Comparison of ENCODE assay signal across 8 cellular contexts in genomic region chr14:92586001-92586947, GRCh38.
A peak's percentile ranks its signal among the peaks of the same experiment; 100 is the strongest.
DNase-seq lines count a peak whose midpoint lies in the region; TF ChIP-seq lines count a peak whose summit lies in the region.

No MANE protein-coding gene starts in this region.

- no peaks in the 10 kb centered on the region for H3K27me3 ChIP-seq in tibial artery

- peaks cover 0 to 3% (median 0%) of the 10 kb centered on the region in 3 donors for H3K36me3 ChIP-seq in tibial artery

- no peak overlapping the region for H3K4me3 Mint-ChIP-seq in IgD-negative memory B cell
- H3K4me3 Mint-ChIP-seq in activated naive CD4-positive, alpha-beta T cell treated with anti-CD3 and anti-CD28 coated beads, Interleukin-2, amount 50 U/mL, for 24 hours: peak overlapping the region; percentile 81

- peaks cover 5% of the 10 kb centered on the region for H3K36me3 Mint-ChIP-seq in IgD-negative memory B cell
- H3K36me3 Mint-ChIP-seq in activated naive CD4-positive, alpha-beta T cell treated with anti-CD3 and anti-CD28 coated beads, Interleukin-2, amount 50 U/mL, for 24 hours: peaks cover 9% of the 10 kb centered on the region

- intact Hi-C loops in tibial artery (cut with DNase I; ENCODE audit: low total_unique reads): no loop called here

- H3K4me1 ChIP-seq in tibial artery: peaks cover 0 to 59% (median 45%) of the 10 kb centered on the region in 4 donors

- peak overlapping the region in 2 of 3 donors; percentile 40 to 46 for H3K27ac Mint-ChIP-seq in IgD-negative memory B cell
- H3K27ac Mint-ChIP-seq in activated naive CD4-positive, alpha-beta T cell treated with anti-CD3 and anti-CD28 coated beads, Interleukin-2, amount 50 U/mL, for 24 hours: peak overlapping the region; percentile 98

- peak overlapping the region; percentile 74 to 85 for H3K27ac ChIP-seq in tibial artery

- no peak overlapping the region for H3K4me3 ChIP-seq in GM12864 (ENCODE audit: low read depth, low read length)
- H3K4me3 ChIP-seq in tibial artery: no peak overlapping the region

- POLR2A ChIA-PET in GM10248 (lab: Yijun Ruan, JAX): no interaction called here
- POLR2A ChIA-PET in HEK293T (lab: Yijun Ruan, JAX): no interaction called here

- no peak for TF ChIP-seq CTCF in GM12864 (IDR thresholded peaks at IDR 0.05; ENCODE audit: low read depth, low read length, missing control alignments)
- no peak for TF ChIP-seq CTCF in tibial artery (IDR thresholded peaks at IDR 0.05)
- TF ChIP-seq CTCF in GM10248 (IDR thresholded peaks at IDR 0.05; ENCODE audit: control extremely low read depth, extremely low read depth, low read depth, missing control alignments): no peak

- H3K9me3 Mint-ChIP-seq in IgD-negative memory B cell: no peaks in the 10 kb centered on the region
- H3K9me3 Mint-ChIP-seq in activated naive CD4-positive, alpha-beta T cell treated with anti-CD3 and anti-CD28 coated beads, Interleukin-2, amount 50 U/mL, for 24 hours: peaks cover 13% of the 10 kb centered on the region

- H3K4me1 Mint-ChIP-seq in IgD-negative memory B cell: peaks cover 36 to 49% (median 40%) of the 10 kb centered on the region in 3 donors
- peaks cover 96% of the 10 kb centered on the region for H3K4me1 Mint-ChIP-seq in activated naive CD4-positive, alpha-beta T cell treated with anti-CD3 and anti-CD28 coated beads, Interleukin-2, amount 50 U/mL, for 24 hours

- H3K9me3 ChIP-seq in tibial artery: no peaks in the 10 kb centered on the region

- peaks cover 7% of the 10 kb centered on the region for H3K27me3 Mint-ChIP-seq in IgD-negative memory B cell
- no peaks in the 10 kb centered on the region for H3K27me3 Mint-ChIP-seq in activated naive CD4-positive, alpha-beta T cell treated with anti-CD3 and anti-CD28 coated beads, Interleukin-2, amount 50 U/mL, for 24 hours

- CTCF ChIA-PET in GM10248 (lab: Yijun Ruan, JAX) (interaction anchor here (0.7 to 5.3 kb wide), 16 partner anchors 9 to 198 kb away, joined by 3 to 36 read pairs (median 3); no protein-coding TSS in a partner anchor), HEK293T (lab: Yijun Ruan, JAX) (no interaction called here)

- DNase-seq in GM12864 (ENCODE audit: low read depth): peak; percentile 37
- peak; percentile 39 for DNase-seq in kidney glomerular epithelial cell (lab: John Stamatoyannopoulos, UW)
- DNase-seq in tibial artery: peak; percentile 51 to 76
- DNase-seq in activated effector memory CD4-positive, alpha-beta T cell treated with Interleukin-2 at 50 U/mL for 16 hours: no peak
- DNase-seq in GM10248 (ENCODE audit: extremely low spot score): no peak
- no peak for DNase-seq in HEK293T (ENCODE audit: extremely low spot score)

TF ChIP-seq in HEK293T, 16 proteins besides CTCF, POLR2A, EP300 and RAD21:
- TF ChIP-seq L3MBTL2 (conservative IDR thresholded peaks at IDR 0.05) (no peak), FOXM1 (IDR thresholded peaks at IDR 0.05; ENCODE audit: borderline replicate concordance) (no peak), ARNT (IDR thresholded peaks at IDR 0.05) (no peak), ZNF384 (IDR thresholded peaks at IDR 0.05) (no peak), TARDBP (IDR thresholded peaks at IDR 0.05) (no peak), HDGF (IDR thresholded peaks at IDR 0.05; ENCODE audit: borderline replicate concordance) (no peak)

Comparison
In these comparisons a context has a peak if more than half of its experiments do, and no peak if none do; other contexts are left out.
1. DNase-seq: peak in GM12864 (single experiment), kidney glomerular epithelial cell (single experiment) and tibial artery (2 of 2); none in activated effector memory CD4-positive, alpha-beta T cell treated with Interleukin-2 at 50 U/mL for 16 hours (single experiment), GM10248 (single experiment) and HEK293T (single experiment).